In genomic region chr20:23435675-23436539, GRCh38 we compare ENCODE assay signal across 14 cellular contexts. TPM values are rescaled to one million over a fixed set of nuclear protein-coding genes. Genes with fewer than 3 reads are reported as not detected.
A peak's percentile ranks its signal among the peaks of the same experiment; 100 is the strongest.
DNase-seq lines count a peak whose midpoint lies in the region; ATAC-seq and TF ChIP-seq lines count a peak whose summit lies in the region.
"Had no signal": no experiment of that assay in that cellular context is flagged by ENCODE, and none has a peak within 500 bp of the region (broad histone marks: within the 10 kb centered on the region; RNA-seq: fewer than 3 reads in every experiment).

No MANE protein-coding gene starts in this region.

- H3K36me3 Mint-ChIP-seq in mesothelial cell of epicardium = no peaks in the 10 kb centered on the region

- peak; percentile 56 for ATAC-seq in Right ventricle myocardium superior (ENCODE audit: poor library complexity)
- no peak for ATAC-seq in HG03175 (IDR thresholded peaks at IDR 0.05; ENCODE audit: unreplicated experiment)
- no peak for ATAC-seq in psoas muscle

- H3K9me3 ChIP-seq in right atrium auricular region (no peaks in the 10 kb centered on the region), WERI-Rb-1 (ENCODE audit: severe bottlenecking) (no peaks in the 10 kb centered on the region), vagina (no peaks in the 10 kb centered on the region), psoas muscle (no peaks in the 10 kb centered on the region)

- H3K27ac ChIP-seq in right atrium auricular region = no peak overlapping the region
- H3K27ac ChIP-seq in WERI-Rb-1 = peak overlapping the region; percentile 93
- H3K27ac ChIP-seq in vagina = no peak overlapping the region
- no peak overlapping the region for H3K27ac ChIP-seq in psoas muscle
- H3K27ac ChIP-seq: SK-N-MC had no signal

- no peak overlapping the region for H3K4me3 Mint-ChIP-seq in mesothelial cell of epicardium
- H3K4me3 Mint-ChIP-seq: activated naive CD4-positive, alpha-beta T cell treated with anti-CD3 and anti-CD28 coated beads for 36 hours had no signal

- WGBS in psoas muscle, 3 donors = 37 to 49% (median 38%) methylated on average over 11 of the region's 11 CpGs

- H3K9me3 Mint-ChIP-seq in mesothelial cell of epicardium = no peaks in the 10 kb centered on the region
- H3K9me3 Mint-ChIP-seq: activated naive CD4-positive, alpha-beta T cell treated with anti-CD3 and anti-CD28 coated beads for 36 hours had no signal

- no peak for TF ChIP-seq POLR2A in vagina (IDR thresholded peaks at IDR 0.05)

- H3K4me3 ChIP-seq in right atrium auricular region (no peak overlapping the region), WERI-Rb-1 (ENCODE audit: low read depth, low read length) (no peak overlapping the region), vagina (no peak overlapping the region), psoas muscle (no peak overlapping the region)
- H3K4me3 ChIP-seq: SK-N-MC had no signal

- H3K36me3 ChIP-seq in right atrium auricular region = no peaks in the 10 kb centered on the region
- no peaks in the 10 kb centered on the region for H3K36me3 ChIP-seq in WERI-Rb-1
- H3K36me3 ChIP-seq in vagina = no peaks in the 10 kb centered on the region
- no peaks in the 10 kb centered on the region for H3K36me3 ChIP-seq in psoas muscle (ENCODE audit: insufficient read depth in 1 of 2, low read depth in 1 of 2)

- intact Hi-C loops in Right ventricle myocardium superior (cut with DNase I) (no loop called here), vagina (cut with DNase I) (no loop called here), psoas muscle (cut with DNase I) (no loop called here)

- TF ChIP-seq CTCF in right atrium auricular region (IDR thresholded peaks at IDR 0.05) = no peak
- no peak for TF ChIP-seq CTCF in WERI-Rb-1 (IDR thresholded peaks at IDR 0.05; ENCODE audit: low read depth, low read length)
- TF ChIP-seq CTCF in vagina (IDR thresholded peaks at IDR 0.05) = no peak
- no peak for TF ChIP-seq CTCF in psoas muscle (IDR thresholded peaks at IDR 0.05)
- no peak for TF ChIP-seq CTCF in mesothelial cell of epicardium (IDR thresholded peaks at IDR 0.05; ENCODE audit: unreplicated experiment)

- H3K27me3 Mint-ChIP-seq in mesothelial cell of epicardium (ENCODE audit: low read depth) = peaks cover 5% of the 10 kb centered on the region

- H3K27ac Mint-ChIP-seq in mesothelial cell of epicardium = no peak overlapping the region
- H3K27ac Mint-ChIP-seq: activated naive CD4-positive, alpha-beta T cell treated with anti-CD3 and anti-CD28 coated beads for 36 hours had no signal

- H3K4me1 ChIP-seq in right atrium auricular region = peaks cover 0 to 5% of the 10 kb centered on the region in 2 donors
- H3K4me1 ChIP-seq in vagina = no peaks in the 10 kb centered on the region
- peaks cover 7% of the 10 kb centered on the region for H3K4me1 ChIP-seq in psoas muscle

- H3K4me1 Mint-ChIP-seq in mesothelial cell of epicardium = peaks cover 3% of the 10 kb centered on the region

- H3K27me3 ChIP-seq in right atrium auricular region (no peaks in the 10 kb centered on the region), WERI-Rb-1 (ENCODE audit: insufficient read depth, low read depth, severe bottlenecking) (no peaks in the 10 kb centered on the region), vagina (no peaks in the 10 kb centered on the region), psoas muscle (ENCODE audit: insufficient read depth in 3 of 3, low read length in 2 of 3) (no peaks in the 10 kb centered on the region)

- DNase-seq in Right ventricle myocardium superior (peak; percentile 67), right atrium auricular region (ENCODE audit: low spot score) (no peak), WERI-Rb-1 (no peak), inferior parietal cortex (ENCODE audit: extremely low spot score) (peak; percentile 15), vagina (ENCODE audit: extremely low spot score in 2 of 2) (peak; percentile 32 to 58), psoas muscle (no peak), mesothelial cell of epicardium (ENCODE audit: low spot score in 2 of 2, unreplicated experiment in 2 of 2) (no peak)
- DNase-seq: activated naive CD4-positive, alpha-beta T cell treated with anti-CD3 and anti-CD28 coated beads for 36 hours; NCI-H2227 treated with DMSO at 0.1 percent for 48 hours; occipital lobe had no signal

RNA-seq across cellular contexts. Expression of gene CSTL1, which starts 3.6 kb away (rescaled TPM):
- total RNA-seq in Right ventricle myocardium superior = not detected
- total RNA-seq in right atrium auricular region = not detected
- not detected for total RNA-seq in vagina
- not detected for total RNA-seq in psoas muscle
- not detected for polyA plus RNA-seq in psoas muscle
- total RNA-seq in mesothelial cell of epicardium = not detected in 3 replicates
- total RNA-seq: activated naive CD4-positive, alpha-beta T cell treated with anti-CD3 and anti-CD28 coated beads for 36 hours; Daoy; occipital lobe; subcutaneous adipose tissue had no signal

RNA-seq across cellular contexts. Expression of gene NAPB, which starts 14.6 kb away (rescaled TPM):
- total RNA-seq in Right ventricle myocardium superior (4.2 TPM), right atrium auricular region (1 to 10 TPM; 4.8 to 5.1 TPM), vagina (28.5 TPM), psoas muscle (1 to 10 TPM; 2.5 to 5.0 (median 3.5) TPM), mesothelial cell of epicardium (16.3 to 18.0 TPM (median 16.4 TPM) in 3 replicates)
- 10 to 100 TPM in 1 of 3 donors, 1 to 10 TPM in 2; 1.8 to 12.3 (median 3.0) TPM for polyA plus RNA-seq in psoas muscle

RNA-seq across cellular contexts. Expression of gene CST11, which starts 16.8 kb away (rescaled TPM):
- not detected for total RNA-seq in Right ventricle myocardium superior
- not detected for total RNA-seq in right atrium auricular region
- total RNA-seq in vagina = not detected
- not detected for total RNA-seq in psoas muscle
- polyA plus RNA-seq in psoas muscle = not detected
- total RNA-seq in mesothelial cell of epicardium = not detected in 3 replicates
- total RNA-seq: activated naive CD4-positive, alpha-beta T cell treated with anti-CD3 and anti-CD28 coated beads for 36 hours; Daoy; occipital lobe; subcutaneous adipose tissue had no signal

RNA-seq across cellular contexts. Expression of gene CST8, which starts 55.0 kb away (rescaled TPM):
- total RNA-seq in Right ventricle myocardium superior = not detected
- not detected for total RNA-seq in right atrium auricular region
- not detected for total RNA-seq in vagina
- not detected for total RNA-seq in psoas muscle
- polyA plus RNA-seq in psoas muscle = not detected
- total RNA-seq in mesothelial cell of epicardium = not detected in 3 replicates
- total RNA-seq: activated naive CD4-positive, alpha-beta T cell treated with anti-CD3 and anti-CD28 coated beads for 36 hours; Daoy; occipital lobe; subcutaneous adipose tissue had no signal

Comparison
In these comparisons a context has a peak if more than half of its experiments do, and no peak if none do; other contexts are left out.
1. DNase-seq: peak in Right ventricle myocardium superior (single experiment), inferior parietal cortex (single experiment) and vagina (2 of 2); none in right atrium auricular region (single experiment), WERI-Rb-1 (single experiment), psoas muscle (0 of 2) and mesothelial cell of epicardium (0 of 2).